ENCODE assay signal across 10 cellular contexts in the genomic region with DNA sequence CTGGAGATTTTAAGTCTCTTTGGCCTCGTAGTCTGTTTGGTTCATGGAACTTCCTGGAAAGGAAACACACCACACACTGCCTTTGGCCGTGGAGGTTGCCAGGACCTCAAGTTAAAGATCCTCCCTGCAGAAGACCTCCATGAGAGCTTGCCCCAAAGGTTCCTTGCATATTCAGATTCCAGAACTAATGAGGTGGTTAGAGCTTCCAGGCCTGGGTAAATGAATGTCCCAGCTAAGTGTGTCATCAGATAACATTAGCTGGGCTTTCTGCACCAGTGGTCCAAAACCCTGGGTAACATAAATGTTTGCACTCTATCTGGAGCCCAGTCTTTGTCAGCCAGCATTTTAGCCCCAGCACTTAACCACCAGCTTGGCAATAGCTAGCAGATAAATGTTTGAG.
DNase-seq lines count a peak whose midpoint lies in the region; ATAC-seq and TF ChIP-seq lines count a peak whose summit lies in the region.
"Had no signal": no experiment of that assay in that cellular context is flagged by ENCODE, and none has a peak within 500 bp of the region (broad histone marks: within the 10 kb centered on the region; RNA-seq: fewer than 3 reads in every experiment).

No MANE protein-coding gene starts in this region.

- CTCF ChIA-PET in CD8-positive, alpha-beta T cell (lab: Charles Lee), result interaction anchor here (0.9 to 1.5 kb wide), 4 partner anchors 20 to 103 kb away, joined by 3 read pairs; no protein-coding TSS in a partner anchor

- no peaks in the 10 kb centered on the region for H3K9me3 Mint-ChIP-seq in CD8-positive, alpha-beta T cell
- no peaks in the 10 kb centered on the region for H3K9me3 Mint-ChIP-seq in IgD-negative memory B cell

- TF ChIP-seq CTCF in CD8-positive, alpha-beta T cell (IDR thresholded peaks at IDR 0.05), result no peak
- TF ChIP-seq CTCF in psoas muscle (IDR thresholded peaks at IDR 0.05) (no peak), ovary (IDR thresholded peaks at IDR 0.05) (no peak)

- no peak for TF ChIP-seq EP300 in ovary (IDR thresholded peaks at IDR 0.05)

- peaks cover 10% of the 10 kb centered on the region for H3K36me3 ChIP-seq in CD8-positive, alpha-beta T cell (ENCODE audit: insufficient read depth, low read length)
- H3K36me3 ChIP-seq in psoas muscle (ENCODE audit: insufficient read depth in 1 of 2, low read depth in 1 of 2), result peaks cover 0 to 7% of the 10 kb centered on the region in 2 donors
- no peaks in the 10 kb centered on the region for H3K36me3 ChIP-seq in ovary

- no peaks in the 10 kb centered on the region for H3K9me3 ChIP-seq in CD8-positive, alpha-beta T cell (ENCODE audit: low read length)
- H3K9me3 ChIP-seq in psoas muscle, result no peaks in the 10 kb centered on the region
- no peaks in the 10 kb centered on the region for H3K9me3 ChIP-seq in T-helper 17 cell (ENCODE audit: control insufficient read depth, low read length, poor library complexity, severe bottlenecking)
- no peaks in the 10 kb centered on the region for H3K9me3 ChIP-seq in ovary

- H3K4me3 Mint-ChIP-seq in CD8-positive, alpha-beta T cell, result no peak overlapping the region
- peak overlapping the region in 2 of 4 donors; percentile 27 to 78 for H3K4me3 Mint-ChIP-seq in IgD-negative memory B cell
- H3K4me3 Mint-ChIP-seq in T-helper 17 cell, result no peak overlapping the region

- peak overlapping the region; percentile 92 for H3K27ac Mint-ChIP-seq in CD8-positive, alpha-beta T cell
- H3K27ac Mint-ChIP-seq in IgD-negative memory B cell, result peak overlapping the region in 2 of 3 donors; percentile 28 to 57
- no peak overlapping the region for H3K27ac Mint-ChIP-seq in T-helper 17 cell

- H3K36me3 Mint-ChIP-seq in CD8-positive, alpha-beta T cell, result peaks cover 45% of the 10 kb centered on the region
- H3K36me3 Mint-ChIP-seq in IgD-negative memory B cell, result peaks cover 4% of the 10 kb centered on the region
- peaks cover 3% of the 10 kb centered on the region for H3K36me3 Mint-ChIP-seq in T-helper 17 cell (ENCODE audit: low read depth)

- DNase-seq in CD8-positive, alpha-beta T cell, result no peak
- DNase-seq in epithelial cell of prostate (ENCODE audit: low read depth, low spot score) (no peak), psoas muscle (no peak), ureter (ENCODE audit: low spot score) (no peak), NCI-H82 (lab: John Stamatoyannopoulos, UW) (no peak), T-helper 17 cell (no peak), ovary (no peak)
- DNase-seq: activated effector memory CD4-positive, alpha-beta T cell treated with Interleukin-2 at 50 U/mL for 16 hours; NCI-H748 treated with DMSO at 0.1 percent for 48 hours had no signal

- H3K27me3 ChIP-seq in CD8-positive, alpha-beta T cell (ENCODE audit: insufficient read depth, low read length), result no peaks in the 10 kb centered on the region
- H3K27me3 ChIP-seq in psoas muscle (ENCODE audit: insufficient read depth in 3 of 3, low read length in 2 of 3), result no peaks in the 10 kb centered on the region
- H3K27me3 ChIP-seq in ovary, result no peaks in the 10 kb centered on the region

- no peaks in the 10 kb centered on the region for H3K27me3 Mint-ChIP-seq in CD8-positive, alpha-beta T cell (ENCODE audit: low read depth)
- H3K27me3 Mint-ChIP-seq in IgD-negative memory B cell (no peaks in the 10 kb centered on the region), T-helper 17 cell (no peaks in the 10 kb centered on the region)

- H3K27ac ChIP-seq in CD8-positive, alpha-beta T cell (ENCODE audit: low read depth, low read length), result no peak overlapping the region
- peak overlapping the region; percentile 71 for H3K27ac ChIP-seq in epithelial cell of prostate
- peak overlapping the region; percentile 1 for H3K27ac ChIP-seq in psoas muscle
- no peak overlapping the region for H3K27ac ChIP-seq in ovary

- no peak for TF ChIP-seq POLR2A in ovary (IDR thresholded peaks at IDR 0.05)

- POLR2A ChIA-PET in CD8-positive, alpha-beta T cell (lab: Charles Lee), result interaction anchor here (1.1 to 5.0 kb wide), 2 partner anchors 8 to 42 kb away, joined by 3 to 36 read pairs; no protein-coding TSS in a partner anchor

- peaks cover 98% of the 10 kb centered on the region for H3K4me1 Mint-ChIP-seq in CD8-positive, alpha-beta T cell (ENCODE audit: low read depth)
- H3K4me1 Mint-ChIP-seq in IgD-negative memory B cell (peaks cover 70 to 92% (median 73%) of the 10 kb centered on the region in 3 donors), T-helper 17 cell (peaks cover 67% of the 10 kb centered on the region)

- ATAC-seq in CD8-positive, alpha-beta T cell, result no peak
- ATAC-seq in psoas muscle (no peak), T-helper 17 cell (no peak)

- H3K4me3 ChIP-seq in CD8-positive, alpha-beta T cell (ENCODE audit: low read depth, low read length), result no peak overlapping the region
- H3K4me3 ChIP-seq in psoas muscle (no peak overlapping the region), ovary (no peak overlapping the region)

- H3K4me1 ChIP-seq in CD8-positive, alpha-beta T cell (ENCODE audit: insufficient read depth, low read length), result peaks cover 100% of the 10 kb centered on the region
- H3K4me1 ChIP-seq in psoas muscle, result peaks cover 96% of the 10 kb centered on the region
- peaks cover 38% of the 10 kb centered on the region for H3K4me1 ChIP-seq in ovary (ENCODE audit: insufficient read depth)

- WGBS in psoas muscle, 3 donors, result 34 to 52% (median 47%) methylated on average over 2 of the region's 2 CpGs
- 33 to 58% (median 52%) methylated on average over 2 of the region's 2 CpGs for WGBS in ovary, 3 donors

- intact Hi-C loops in CD8-positive, alpha-beta T cell (cut with DNase I, micrococcal nuclease), result no loop called here
- intact Hi-C loops in psoas muscle (cut with DNase I) (no loop called here), ovary (cut with DNase I) (no loop called here)

Comparison
In these comparisons a context has a peak if more than half of its experiments do, and no peak if none do; other contexts are left out.
1. H3K27ac ChIP-seq: peak in epithelial cell of prostate (single experiment) and psoas muscle (single experiment); none in CD8-positive, alpha-beta T cell (single experiment) and ovary (0 of 2).